Comparison of ENCODE assay signal across 29 cellular contexts in genomic region chr1:87696483-87696882, GRCh38.
"Had no signal": no experiment of that assay in that cellular context is flagged by ENCODE, and none has a peak within 500 bp of the region (broad histone marks: within the 10 kb centered on the region; RNA-seq: fewer than 3 reads in every experiment).

No MANE protein-coding gene starts in this region.

- DNase-seq: stimulated activated CD4-positive, alpha-beta T cell treated with anti-CD3 and anti-CD28 coated beads, Interleukin-2, amount 100 ng/mL, for 48 hours; stimulated activated CD4-positive, alpha-beta T cell treated with anti-CD3 and anti-CD28 coated beads, Interleukin-4, amount 100 ng/mL, for 1 hour; stimulated activated CD4-positive, alpha-beta T cell treated with anti-CD3 and anti-CD28 coated beads, Interleukin-4, amount 100 ng/mL, for 24 hours; stimulated activated CD4-positive, alpha-beta T cell treated with anti-CD3 and anti-CD28 coated beads, Interleukin-4, amount 100 ng/mL, for 4 hours; stimulated activated CD8-positive, alpha-beta memory T cell treated with anti-CD3 and anti-CD28 coated beads, Interleukin-4, amount 100 ng/mL, for 48 hours; stimulated activated naive B cell treated with anti-CD40 and anti-IgM and Interleukin-4, amounts not matched to agents 10 μg/mL and 1 μg/mL and 100 μg/mL, for 72 hours; stimulated activated naive CD4-positive, alpha-beta T cell; stimulated activated naive CD4-positive, alpha-beta T cell treated with Interleukin-2 at 50 U/mL for 16 hours; stimulated activated naive CD8-positive, alpha-beta T cell treated with anti-CD3 and anti-CD28 coated beads, Interleukin-15, amount 100 ng/mL, for 72 hours; stimulated activated naive CD8-positive, alpha-beta T cell treated with anti-CD3 and anti-CD28 coated beads, Interleukin-15, Interleukin-2, amounts not matched to agents 100 U/mL and 50 U/mL, for 24 hours; stomach; substantia nigra; testis; thyroid gland; tibial artery; transverse colon; trophoblast cell; upper lobe of left lung; upper lobe of right lung; uterus had no signal

- H3K36me3 ChIP-seq: stomach, suprapubic skin, thoracic aorta, thyroid gland, tibial artery, tibial nerve, transverse colon, upper lobe of left lung, upper lobe of right lung, uterus, vagina had no signal

- H3K4me3 Mint-ChIP-seq: stimulated activated effector memory CD8-positive, alpha-beta T cell treated with anti-CD3 and anti-CD28 coated beads, Interleukin-12 subunit alpha, Interleukin-12 subunit beta, amount 100 ng/mL, for 72 hours; stimulated activated memory B cell treated with anti-CD40 and anti-IgM and Interleukin-4, amounts not matched to agents 10 μg/mL and 1 μg/mL and 100 μg/mL, for 72 hours; stimulated activated naive B cell treated with anti-CD40 and anti-IgM and Interleukin-4, amounts not matched to agents 10 μg/mL and 1 μg/mL and 100 μg/mL, for 72 hours; stimulated activated naive CD8-positive, alpha-beta T cell treated with anti-CD3 and anti-CD28 coated beads, Interleukin-15, amount 100 ng/mL, for 72 hours; stimulated activated naive CD8-positive, alpha-beta T cell treated with anti-CD3 and anti-CD28 coated beads, Interleukin-15, Interleukin-2, amounts not matched to agents 100 ng/mL and 50 ng/mL, for 24 hours; type B pancreatic cell had no signal

- H3K27ac ChIP-seq: stomach, suprapubic skin, testis, thoracic aorta, thyroid gland, tibial artery, tibial nerve, transverse colon, upper lobe of left lung, upper lobe of right lung, uterus, vagina had no signal

- H3K4me1 Mint-ChIP-seq: stimulated activated effector memory CD8-positive, alpha-beta T cell treated with anti-CD3 and anti-CD28 coated beads, Interleukin-12 subunit alpha, Interleukin-12 subunit beta, amount 100 ng/mL, for 72 hours; stimulated activated memory B cell treated with anti-CD40 and anti-IgM and Interleukin-4, amounts not matched to agents 10 μg/mL and 1 μg/mL and 100 μg/mL, for 72 hours; stimulated activated naive B cell treated with anti-CD40 and anti-IgM and Interleukin-4, amounts not matched to agents 10 μg/mL and 1 μg/mL and 100 μg/mL, for 72 hours; stimulated activated naive CD8-positive, alpha-beta T cell treated with anti-CD3 and anti-CD28 coated beads, Interleukin-15, amount 100 ng/mL, for 72 hours had no signal

- ATAC-seq: stimulated activated effector memory CD8-positive, alpha-beta T cell treated with anti-CD3 and anti-CD28 coated beads, Interleukin-12 subunit alpha, Interleukin-12 subunit beta, amount 100 ng/mL, for 72 hours; stimulated activated memory B cell treated with anti-CD40 and anti-IgM and Interleukin-4, amounts not matched to agents 10 μg/mL and 1 μg/mL and 100 μg/mL, for 72 hours; stimulated activated naive B cell treated with anti-CD40 and anti-IgM and Interleukin-4, amounts not matched to agents 10 μg/mL and 1 μg/mL and 100 μg/mL, for 72 hours; stimulated activated naive CD8-positive, alpha-beta T cell treated with anti-CD3 and anti-CD28 coated beads, Interleukin-15, amount 100 ng/mL, for 72 hours; stimulated activated naive CD8-positive, alpha-beta T cell treated with anti-CD3 and anti-CD28 coated beads, Interleukin-15, Interleukin-2, amounts not matched to agents 100 U/mL and 50 U/mL, for 24 hours; upper lobe of right lung had no signal

- H3K27ac Mint-ChIP-seq: stimulated activated effector memory CD8-positive, alpha-beta T cell treated with anti-CD3 and anti-CD28 coated beads, Interleukin-12 subunit alpha, Interleukin-12 subunit beta, amount 100 ng/mL, for 72 hours; stimulated activated memory B cell treated with anti-CD40 and anti-IgM and Interleukin-4, amounts not matched to agents 10 μg/mL and 1 μg/mL and 100 μg/mL, for 72 hours; stimulated activated naive B cell treated with anti-CD40 and anti-IgM and Interleukin-4, amounts not matched to agents 10 μg/mL and 1 μg/mL and 100 μg/mL, for 72 hours; stimulated activated naive CD8-positive, alpha-beta T cell treated with anti-CD3 and anti-CD28 coated beads, Interleukin-15, amount 100 ng/mL, for 72 hours; stimulated activated naive CD8-positive, alpha-beta T cell treated with anti-CD3 and anti-CD28 coated beads, Interleukin-15, Interleukin-2, amounts not matched to agents 100 ng/mL and 50 ng/mL, for 24 hours; type B pancreatic cell had no signal

- H3K9me3 ChIP-seq: suprapubic skin, testis, thoracic aorta, thyroid gland, upper lobe of left lung, upper lobe of right lung, uterus, vagina had no signal

- H3K36me3 Mint-ChIP-seq: stimulated activated effector memory CD8-positive, alpha-beta T cell treated with anti-CD3 and anti-CD28 coated beads, Interleukin-12 subunit alpha, Interleukin-12 subunit beta, amount 100 ng/mL, for 72 hours; stimulated activated naive B cell treated with anti-CD40 and anti-IgM and Interleukin-4, amounts not matched to agents 10 μg/mL and 1 μg/mL and 100 μg/mL, for 72 hours had no signal

- H3K4me1 ChIP-seq: stomach, suprapubic skin, testis, thyroid gland, tibial artery, tibial nerve, transverse colon, upper lobe of left lung, upper lobe of right lung, uterus, vagina had no signal

- H3K4me3 ChIP-seq: stomach, suprapubic skin, testis, thoracic aorta, thyroid gland, tibial artery, tibial nerve, transverse colon, upper lobe of left lung, upper lobe of right lung, uterus, vagina had no signal

- FAIRE-seq: urothelium cell line had no signal

- H3K27me3 ChIP-seq: stomach, suprapubic skin, testis, thyroid gland, tibial artery, tibial nerve, transverse colon, upper lobe of left lung, upper lobe of right lung, uterus, vagina had no signal

- H3K27me3 Mint-ChIP-seq: stimulated activated memory B cell treated with anti-CD40 and anti-IgM and Interleukin-4, amounts not matched to agents 10 μg/mL and 1 μg/mL and 100 μg/mL, for 72 hours; stimulated activated naive B cell treated with anti-CD40 and anti-IgM and Interleukin-4, amounts not matched to agents 10 μg/mL and 1 μg/mL and 100 μg/mL, for 72 hours; stimulated activated naive CD8-positive, alpha-beta T cell treated with anti-CD3 and anti-CD28 coated beads, Interleukin-15, amount 100 ng/mL, for 72 hours; type B pancreatic cell had no signal
